In genomic region chr6:158787395-158787794, GRCh38 we compare ENCODE assay signal across 17 cellular contexts. TPM values are rescaled to one million over a fixed set of nuclear protein-coding genes. Genes with fewer than 3 reads are reported as not detected.
DNase-seq lines count a peak whose midpoint lies in the region; ATAC-seq, FAIRE-seq and TF ChIP-seq lines count a peak whose summit lies in the region.
"Had no signal": no experiment of that assay in that cellular context is flagged by ENCODE, and none has a peak within 500 bp of the region (broad histone marks: within the 10 kb centered on the region; RNA-seq: fewer than 3 reads in every experiment).

No MANE protein-coding gene starts in this region.

- DNase-seq in Calu3 (no peak), Peyer's patch (peak in 2 of 3 donors; percentile 16 to 45), hepatocyte (ENCODE audit: low spot score) (no peak), small intestine (no peak), H4 (ENCODE audit: low spot score) (no peak), hepatic stellate cell (ENCODE audit: low spot score) (no peak)
- DNase-seq: activated CD4-positive, alpha-beta T cell treated with anti-CD3 and anti-CD28 coated beads, Interleukin-2, amount 50 U/mL, for 48 hours; GOT3; NCI-H524; nucleus accumbens; right cardiac atrium; SIG-M5; stimulated activated CD4-positive, alpha-beta T cell treated with anti-CD3 and anti-CD28 coated beads, Interleukin-15, amount 100 ng/mL, for 24 hours; T-cell; thyroid gland had no signal

- no peak for ATAC-seq in HG03342 (IDR thresholded peaks at IDR 0.05; ENCODE audit: unreplicated experiment)
- ATAC-seq: right cardiac atrium, T-cell had no signal

- H3K4me1 ChIP-seq in Peyer's patch (peaks cover 0 to 48% (median 9%) of the 10 kb centered on the region in 4 donors), hepatocyte (ENCODE audit: insufficient read depth) (peaks cover 19% of the 10 kb centered on the region), small intestine (ENCODE audit: control insufficient read depth in 2 of 2, insufficient read depth in 1 of 2, low read depth in 1 of 2, low read length in 1 of 2) (peaks cover 2 to 12% of the 10 kb centered on the region in 2 donors)

- CTCF ChIA-PET in Calu3 (lab: Charles Lee), result no interaction called here

- H3K4me3 ChIP-seq in Peyer's patch (no peak overlapping the region), hepatocyte (no peak overlapping the region), small intestine (ENCODE audit: low read depth in 1 of 2, low read length in 2 of 2) (no peak overlapping the region)
- H3K4me3 ChIP-seq: thyroid gland had no signal

- no peaks in the 10 kb centered on the region for H3K27me3 Mint-ChIP-seq in Calu3 (ENCODE audit: unreplicated experiment)
- H3K27me3 Mint-ChIP-seq: T-cell had no signal

- no peak for TF ChIP-seq POLR2A in Peyer's patch (IDR thresholded peaks at IDR 0.05)

- peaks cover 51% of the 10 kb centered on the region for H4K20me1 ChIP-seq in hepatocyte (ENCODE audit: insufficient read depth, poor library complexity, severe bottlenecking)

- 79% methylated on average over 6 of the region's 6 CpGs for WGBS in hepatocyte (ENCODE audit: low lambda C conversion rate, missing lambda C conversion rate)
- 48 to 81% (median 50%) methylated on average over 6 of the region's 6 CpGs for WGBS in small intestine, 3 donors

- H3K4me2 ChIP-seq in hepatocyte, result peak overlapping the region; percentile 2

- no peaks in the 10 kb centered on the region for H3K9me2 ChIP-seq in hepatocyte (replicated peaks; ENCODE audit: insufficient read depth)

- no peak overlapping the region for H2AFZ ChIP-seq in hepatocyte

- peak overlapping the region; percentile 69 for H3K4me3 Mint-ChIP-seq in Calu3 (ENCODE audit: low read depth, unreplicated experiment)

- H3K36me3 Mint-ChIP-seq in Calu3 (ENCODE audit: insufficient read depth, unreplicated experiment), result peaks cover 100% of the 10 kb centered on the region

- H3K27me3 ChIP-seq in Peyer's patch (no peaks in the 10 kb centered on the region), hepatocyte (no peaks in the 10 kb centered on the region), small intestine (ENCODE audit: control insufficient read depth in 2 of 2, insufficient read depth in 2 of 2, low read length in 2 of 2) (no peaks in the 10 kb centered on the region)
- H3K27me3 ChIP-seq: foreskin keratinocyte, thyroid gland had no signal

- peak overlapping the region; percentile 92 for H3K27ac Mint-ChIP-seq in Calu3 (ENCODE audit: unreplicated experiment)

- H3K36me3 ChIP-seq in Peyer's patch (peaks cover 0 to 69% (median 3%) of the 10 kb centered on the region in 3 donors), hepatocyte (replicated peaks; ENCODE audit: insufficient read depth, low read depth) (peaks cover 7% of the 10 kb centered on the region), small intestine (ENCODE audit: control insufficient read depth in 2 of 2, insufficient read depth in 2 of 2, low read length in 2 of 2) (peaks cover 23 to 41% of the 10 kb centered on the region in 2 donors)

- no peak for FAIRE-seq in small intestine (lab: Jason Lieb, UNC)

- peaks cover 92% of the 10 kb centered on the region for H3K4me1 Mint-ChIP-seq in Calu3 (ENCODE audit: low read depth, unreplicated experiment)

- H3K9me3 ChIP-seq in Peyer's patch, result no peaks in the 10 kb centered on the region
- H3K9me3 ChIP-seq in hepatocyte (ENCODE audit: low read depth), result no peaks in the 10 kb centered on the region
- no peaks in the 10 kb centered on the region for H3K9me3 ChIP-seq in small intestine (ENCODE audit: control insufficient read depth, low read depth)
- H3K9me3 ChIP-seq: thyroid gland had no signal

- H3K79me2 ChIP-seq in hepatocyte, result peaks cover 93% of the 10 kb centered on the region

- H3K27ac ChIP-seq in Peyer's patch (peak overlapping the region in 3 of 4 donors; percentile 8 to 79 (median 51)), hepatocyte (peak overlapping the region; percentile 74), small intestine (ENCODE audit: low read depth in 1 of 2, low read length in 1 of 2) (peak overlapping the region; percentile 50 to 87)
- H3K27ac ChIP-seq: foreskin keratinocyte had no signal

- no peaks in the 10 kb centered on the region for H3K9me3 Mint-ChIP-seq in Calu3 (ENCODE audit: low read depth, unreplicated experiment)
- H3K9me3 Mint-ChIP-seq: T-cell had no signal

- intact Hi-C loops in Calu3 (cut with micrococcal nuclease; ENCODE audit: unreplicated experiment), result no loop called here

- TF ChIP-seq CTCF in Calu3 (IDR thresholded peaks at IDR 0.05; ENCODE audit: unreplicated experiment), result no peak
- no peak for TF ChIP-seq CTCF in Peyer's patch (IDR thresholded peaks at IDR 0.05)
- no peak for TF ChIP-seq CTCF in hepatocyte (IDR thresholded peaks at IDR 0.05; ENCODE audit: poor library complexity)

- BruUV-seq in Calu3 (replicated peaks; lab: Mats Ljungman, UMichigan), result TSS peak; percentile 48

RNA-seq across cellular contexts. Expression of gene EZR, which starts 31.8 kb away (rescaled TPM):
- total RNA-seq in Calu3 (2022) (935 and 954 TPM in 2 replicates), Peyer's patch (100 to 1,000 TPM; 201 to 515 (median 470) TPM), hepatocyte (395 and 399 TPM in 2 replicates)
- polyA plus RNA-seq in hepatocyte (616 and 623 TPM in 2 replicates), small intestine (100 to 1,000 TPM; 172 to 755 (median 598) TPM)
- total RNA-seq in H4 (2014; rRNA removed; shearing (Covaris generic)), result 29.3 and 31.8 TPM in 2 replicates

Comparison
In these comparisons a context has a peak if more than half of its experiments do, and no peak if none do; other contexts are left out.
1. DNase-seq: peak in Peyer's patch (2 of 3); none in Calu3 (single experiment), hepatocyte (single experiment), small intestine (single experiment), H4 (single experiment) and hepatic stellate cell (single experiment).
2. Peak in every context shown above with its lines, with median percentiles within 50 percentile points of each other: H3K27ac ChIP-seq.